29 cellular contexts compared by ENCODE assay signal in the genomic region with DNA sequence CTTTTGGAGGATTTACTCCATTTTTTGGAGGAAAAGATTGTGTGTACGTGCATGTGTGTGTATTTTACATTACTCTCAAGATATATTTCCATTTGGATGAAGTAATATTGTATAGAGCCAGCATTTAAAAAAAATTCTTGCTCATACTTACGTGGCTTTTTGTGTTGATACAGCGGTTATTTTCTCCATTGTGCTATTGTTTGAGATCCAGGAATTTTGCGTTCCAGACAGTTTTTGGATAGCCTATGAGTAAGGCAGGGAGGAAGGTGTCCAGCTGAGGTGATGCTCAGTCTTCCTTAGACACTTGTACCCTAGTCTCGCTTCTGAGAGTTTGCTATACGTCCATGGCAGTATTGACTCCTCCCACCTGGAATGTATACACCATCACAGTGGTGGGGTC.
"Had no signal": no experiment of that assay in that cellular context is flagged by ENCODE, and none has a peak within 500 bp of the region (broad histone marks: within the 10 kb centered on the region; RNA-seq: fewer than 3 reads in every experiment).

No MANE protein-coding gene starts in this region.

- DNase-seq: colonic mucosa; cortex of kidney; dermis blood vessel endothelial cell; dorsolateral prefrontal cortex; effector CD4-positive, alpha-beta T cell; effector CD8-positive, alpha-beta T cell; effector memory CD4-positive, alpha-beta T cell; effector memory CD8-positive, alpha-beta T cell; endodermal cell; erythroblast; esophagus squamous epithelium; foreskin fibroblast; foreskin keratinocyte; foreskin melanocyte; gastrocnemius medialis; glutamatergic neuron; head of caudate nucleus; heart left ventricle; heart right ventricle had no signal

- H3K4me1 ChIP-seq: colonic mucosa, esophagus muscularis mucosa, esophagus squamous epithelium, foreskin keratinocyte, gastrocnemius medialis, gastroesophageal sphincter, heart left ventricle, heart right ventricle had no signal

- H3K4me1 Mint-ChIP-seq: endodermal cell had no signal

- H3K4me3 ChIP-seq: colonic mucosa, coronary artery, dorsolateral prefrontal cortex, esophagus muscularis mucosa, esophagus squamous epithelium, gastrocnemius medialis, gastroesophageal sphincter, heart left ventricle, heart right ventricle had no signal

- H3K9me3 ChIP-seq: colonic mucosa had no signal

- H3K27me3 ChIP-seq: colonic mucosa, esophagus squamous epithelium, gastrocnemius medialis, gastroesophageal sphincter, heart left ventricle, heart right ventricle had no signal

- H3K27me3 Mint-ChIP-seq: dendritic cell treated with granulocyte-macrophage colony-stimulating factor and Interleukin-4, amounts not matched to agents 40 ng/mL and 50 ng/mL, for 4 days had no signal

- FAIRE-seq: colon, endometrium, endothelial cell of umbilical vein, frontal cortex had no signal

- H3K27ac ChIP-seq: colonic mucosa, coronary artery, dorsolateral prefrontal cortex, epithelial cell of prostate, esophagus muscularis mucosa, esophagus squamous epithelium, foreskin keratinocyte, gastrocnemius medialis, gastroesophageal sphincter, heart left ventricle, heart right ventricle had no signal

- ATAC-seq: effector memory CD8-positive, alpha-beta T cell; esophagus mucosa; foreskin keratinocyte; gastrocnemius medialis; gastroesophageal sphincter; heart left ventricle; heart right ventricle had no signal

- H3K27ac Mint-ChIP-seq: dendritic cell treated with granulocyte-macrophage colony-stimulating factor and Interleukin-4, amounts not matched to agents 40 ng/mL and 50 ng/mL, for 4 days; effector memory CD8-positive, alpha-beta T cell; endodermal cell had no signal

- H3K4me3 Mint-ChIP-seq: dendritic cell treated with granulocyte-macrophage colony-stimulating factor and Interleukin-4, amounts not matched to agents 40 ng/mL and 50 ng/mL, for 4 days; effector memory CD8-positive, alpha-beta T cell; endodermal cell had no signal

- H3K36me3 ChIP-seq: colonic mucosa, esophagus muscularis mucosa, esophagus squamous epithelium, gastrocnemius medialis, gastroesophageal sphincter, heart left ventricle, heart right ventricle had no signal
